In genomic region chr11:58788355-58789023, GRCh38 we compare ENCODE assay signal across 9 cellular contexts. TPM values are rescaled to one million over a fixed set of nuclear protein-coding genes. Genes with fewer than 3 reads are reported as not detected.
DNase-seq lines count a peak whose midpoint lies in the region; ATAC-seq and TF ChIP-seq lines count a peak whose summit lies in the region.
"Had no signal": no experiment of that assay in that cellular context is flagged by ENCODE, and none has a peak within 500 bp of the region (broad histone marks: within the 10 kb centered on the region; RNA-seq: fewer than 3 reads in every experiment).

No MANE protein-coding gene starts in this region.

- no peaks in the 10 kb centered on the region for H3K27me3 ChIP-seq in body of pancreas

- H3K4me3 ChIP-seq in AG09309 (ENCODE audit: control insufficient read depth, low read depth, low read length) (no peak overlapping the region), body of pancreas (no peak overlapping the region)
- H3K4me3 ChIP-seq: skin epidermis had no signal

- TF ChIP-seq CTCF in AG09309 (IDR thresholded peaks at IDR 0.05; ENCODE audit: control insufficient read depth, insufficient read depth, low read depth, low read length, missing control alignments) (peak; percentile 86), body of pancreas (IDR thresholded peaks at IDR 0.05) (peak; percentile 39 to 82 (median 70))

- peaks cover 21% of the 10 kb centered on the region for H3K4me1 ChIP-seq in body of pancreas

- no peaks in the 10 kb centered on the region for H3K36me3 ChIP-seq in body of pancreas (replicated peaks in 1 of 2; ENCODE audit: insufficient read depth in 1 of 2, low read depth in 2 of 2)

- TF ChIP-seq POLR2A in body of pancreas (IDR thresholded peaks at IDR 0.05): no peak

- no peak overlapping the region for H3K27ac ChIP-seq in body of pancreas
- H3K27ac ChIP-seq: skin epidermis had no signal

- DNase-seq in AG09309 (ENCODE audit: low read depth) (peak; percentile 14), NCI-H1048 (lab: John Stamatoyannopoulos, UW) (peak; percentile 40), SW480 (ENCODE audit: low spot score) (peak; percentile 80), body of pancreas (peak; percentile 54 to 67 (median 61)), left kidney (ENCODE audit: low read depth, low spot score) (peak; percentile 71)
- peak; percentile 33 for DNase-seq in stimulated activated naive CD8-positive, alpha-beta T cell treated with anti-CD3 and anti-CD28 coated beads, Interleukin-15, Interleukin-2, amounts not matched to agents 100 U/mL and 50 U/mL, for 24 hours

- 42 to 45% methylated on average over 3 to 4 of the region's 4 CpGs for WGBS in body of pancreas, 2 donors

- intact Hi-C loops in body of pancreas (cut with DNase I): loop anchor here (10.0 kb wide), 1 partner anchor 114 kb away; no protein-coding TSS in a partner anchor

- no peaks in the 10 kb centered on the region for H3K9me3 ChIP-seq in body of pancreas

- peak; percentile 92 for ATAC-seq in GM18502 (IDR thresholded peaks at IDR 0.05; ENCODE audit: poor library complexity, unreplicated experiment)
- ATAC-seq in HG02798 (IDR thresholded peaks at IDR 0.05; ENCODE audit: poor library complexity, unreplicated experiment): peak; percentile 95
- ATAC-seq in body of pancreas: peak; percentile 87
- peak; percentile 69 for ATAC-seq in stimulated activated naive CD8-positive, alpha-beta T cell treated with anti-CD3 and anti-CD28 coated beads, Interleukin-15, Interleukin-2, amounts not matched to agents 100 U/mL and 50 U/mL, for 24 hours

RNA-seq across cellular contexts. Expression of gene GLYATL2, which starts 56.0 kb away (rescaled TPM):
- total RNA-seq in body of pancreas: not detected

RNA-seq across cellular contexts. Expression of gene GLYAT, which starts 56.7 kb away (rescaled TPM):
- total RNA-seq in body of pancreas: under 1 TPM in 1 of 2 donors, not detected in 1; 0.99 TPM

Comparison
In these comparisons a context has a peak if more than half of its experiments do, and no peak if none do; other contexts are left out.
1. DNase-seq: peak in every context shown above with its lines; median percentile 80 in SW480; 71 in left kidney; 61 in body of pancreas; 40 in NCI-H1048; 33 in stimulated activated naive CD8-positive, alpha-beta T cell treated with anti-CD3 and anti-CD28 coated beads, Interleukin-15, Interleukin-2, amounts not matched to agents 100 U/mL and 50 U/mL, for 24 hours; 14 in AG09309.